In genomic region chr19:1736280-1736679, GRCh38 we compare ENCODE assay signal across 22 cellular contexts. TPM values are rescaled to one million over a fixed set of nuclear protein-coding genes. Genes with fewer than 3 reads are reported as not detected.
DNase-seq lines count a peak whose midpoint lies in the region; ATAC-seq and TF ChIP-seq lines count a peak whose summit lies in the region.
"Had no signal": no experiment of that assay in that cellular context is flagged by ENCODE, and none has a peak within 500 bp of the region (broad histone marks: within the 10 kb centered on the region; RNA-seq: fewer than 3 reads in every experiment).

No MANE protein-coding gene starts in this region.

- H3K4me1 ChIP-seq in left ventricle myocardium inferior = no peaks in the 10 kb centered on the region

- H3K27ac ChIP-seq in left ventricle myocardium inferior (replicated peaks) = no peak overlapping the region
- H3K27ac ChIP-seq: GM23248 had no signal

- ATAC-seq in Right ventricle myocardium inferior = no peak
- ATAC-seq in esophagus mucosa = peak; percentile 10
- ATAC-seq in GM18511 (IDR thresholded peaks at IDR 0.05; ENCODE audit: unreplicated experiment) = no peak
- ATAC-seq in GM21526 (IDR thresholded peaks at IDR 0.05; ENCODE audit: low FRiP score, unreplicated experiment) = no peak

- H3K36me3 Mint-ChIP-seq in IgD-negative memory B cell = no peaks in the 10 kb centered on the region
- H3K36me3 Mint-ChIP-seq: CD4-positive, alpha-beta memory T cell had no signal

- H3K27me3 ChIP-seq in left ventricle myocardium inferior (ENCODE audit: low read depth) = peaks cover 93% of the 10 kb centered on the region

- H3K27ac Mint-ChIP-seq in IgD-negative memory B cell = peak overlapping the region in 2 of 3 donors; percentile 18 to 78
- H3K27ac Mint-ChIP-seq: CD4-positive, alpha-beta memory T cell had no signal

- DNase-seq in Right ventricle myocardium inferior (ENCODE audit: missing footprints) (peak; percentile 0), left ventricle myocardium inferior (no peak)
- DNase-seq: C1 segment of cervical spinal cord, Calu3, COR-L47, DMS53, DMS79 treated with DMSO at 0.1 percent for 48 hours, GF-D8, GM23248, HCEC 1CT had no signal

- no peaks in the 10 kb centered on the region for H3K36me3 ChIP-seq in left ventricle myocardium inferior

- peaks cover 43% of the 10 kb centered on the region for H3K27me3 Mint-ChIP-seq in IgD-negative memory B cell

- no peak for TF ChIP-seq CTCF in left ventricle myocardium inferior (IDR thresholded peaks at IDR 0.05; ENCODE audit: borderline replicate concordance)

- no peak overlapping the region for H3K4me3 ChIP-seq in left ventricle myocardium inferior
- H3K4me3 ChIP-seq: GM23248 had no signal

- intact Hi-C loops in Right ventricle myocardium inferior (cut with DNase I) = no loop called here
- intact Hi-C loops in left ventricle myocardium inferior (cut with micrococcal nuclease) = no loop called here

- peaks cover 0 to 7% (median 1%) of the 10 kb centered on the region in 3 donors for H3K9me3 Mint-ChIP-seq in IgD-negative memory B cell

- no peak overlapping the region for H3K4me3 Mint-ChIP-seq in IgD-negative memory B cell
- H3K4me3 Mint-ChIP-seq: CD4-positive, alpha-beta memory T cell had no signal

- H3K4me1 Mint-ChIP-seq in IgD-negative memory B cell = peaks cover 0 to 1% (median 0%) of the 10 kb centered on the region in 3 donors
- H3K4me1 Mint-ChIP-seq: CD4-positive, alpha-beta memory T cell had no signal

- peaks cover 13% of the 10 kb centered on the region for H3K9me3 ChIP-seq in left ventricle myocardium inferior (replicated peaks)

RNA-seq across cellular contexts. Expression of gene ONECUT3, which starts 17.0 kb away (rescaled TPM):
- total RNA-seq in Right ventricle myocardium inferior (not detected), left ventricle myocardium inferior (not detected), esophagus mucosa (not detected)
- polyA plus RNA-seq in IgD-negative memory B cell = not detected
- total RNA-seq: A172; A673; CD4-positive, alpha-beta memory T cell; Daoy; G401; GM23248; H1; H7 had no signal
- polyA plus RNA-seq: BJ; CD4-positive, alpha-beta memory T cell; GM23248; H1 had no signal
